ENCODE assay signal across 8 cellular contexts in the genomic region with DNA sequence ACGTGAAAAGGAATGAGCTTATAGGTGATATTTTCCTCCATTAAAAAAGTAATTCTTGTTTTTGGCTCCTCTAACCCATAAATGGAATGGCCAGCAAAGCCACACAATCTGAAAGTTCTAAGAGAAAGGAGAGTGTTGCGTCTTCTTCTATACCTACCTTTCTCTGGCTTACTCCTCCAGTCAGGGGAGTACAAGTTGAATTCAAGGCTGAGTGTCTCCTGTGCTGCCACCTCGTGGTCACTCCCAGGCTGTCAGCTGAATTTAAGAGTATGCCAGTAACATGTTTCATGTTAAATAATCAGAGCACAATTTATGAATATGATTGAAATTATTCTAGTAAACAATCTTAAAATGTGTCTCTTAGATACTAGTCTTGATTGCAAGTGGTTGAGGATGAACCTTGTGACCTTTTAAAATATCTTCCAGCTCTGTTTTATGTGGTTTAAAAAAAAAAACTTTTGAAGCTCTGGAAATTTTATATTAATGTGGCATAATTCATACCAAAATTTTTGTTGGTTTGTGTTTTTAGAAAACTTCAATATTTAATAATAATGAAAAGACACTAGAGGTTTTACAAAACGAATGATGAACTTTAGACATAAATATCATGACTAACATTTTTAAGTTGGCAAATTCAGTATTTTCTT. TPM values are rescaled to one million over a fixed set of nuclear protein-coding genes. Genes with fewer than 3 reads are reported as not detected.
DNase-seq lines count a peak whose midpoint lies in the region; ATAC-seq and TF ChIP-seq lines count a peak whose summit lies in the region.

No MANE protein-coding gene starts in this region.

- H3K4me1 ChIP-seq in ascending aorta, result no peaks in the 10 kb centered on the region
- no peaks in the 10 kb centered on the region for H3K4me1 ChIP-seq in smooth muscle cell (ENCODE audit: low read depth)

- no peak overlapping the region for H3K4me3 ChIP-seq in ascending aorta
- no peak overlapping the region for H3K4me3 ChIP-seq in smooth muscle cell

- no peak overlapping the region for H3K4me3 Mint-ChIP-seq in T-helper 2 cell treated with Interferon-gamma antibody and Interleukin-4, amounts not matched to agents 5 μg/mL and 100 μg/mL, for 36 hours

- DNase-seq in GM13976 (ENCODE audit: low spot score) (peak; percentile 72), NCI-H1417 treated with DMSO at 0.1 percent for 48 hours (lab: John Stamatoyannopoulos, UW) (peak; percentile 8), ascending aorta (ENCODE audit: low spot score in 2 of 2) (peak; percentile 23 to 86), hepatic stellate cell (ENCODE audit: low spot score) (peak; percentile 46), smooth muscle cell (lab: John Stamatoyannopoulos, UW; ENCODE audit: unreplicated experiment) (peak; percentile 9), NCI-H187 treated with DMSO at 0.1 percent for 48 hours (lab: John Stamatoyannopoulos, UW) (no peak)
- DNase-seq in T-helper 2 cell treated with Interferon-gamma antibody and Interleukin-4, amounts not matched to agents 5 μg/mL and 100 μg/mL, for 36 hours (ENCODE audit: low spot score), result peak; percentile 47

- H3K9ac ChIP-seq in smooth muscle cell (ENCODE audit: low read depth), result no peak overlapping the region

- H3K4me1 Mint-ChIP-seq in T-helper 2 cell treated with Interferon-gamma antibody and Interleukin-4, amounts not matched to agents 5 μg/mL and 100 μg/mL, for 36 hours (ENCODE audit: low read depth), result no peaks in the 10 kb centered on the region

- 38% methylated on average over 4 of the region's 4 CpGs for WGBS in smooth muscle cell (ENCODE audit: low lambda C conversion rate)

- no peak overlapping the region for H2AFZ ChIP-seq in smooth muscle cell (ENCODE audit: low read depth)

- TF ChIP-seq CTCF in GM13976 (IDR thresholded peaks at IDR 0.05; ENCODE audit: borderline replicate concordance, control extremely low read depth, extremely low read depth, insufficient read depth, missing control alignments) (peak; percentile 83), ascending aorta (IDR thresholded peaks at IDR 0.05) (peak; percentile 61 to 86 (median 68)), smooth muscle cell (IDR thresholded peaks at IDR 0.05; ENCODE audit: borderline replicate concordance, insufficient read depth, poor library complexity, severe bottlenecking) (peak; percentile 89)

- H3F3A ChIP-seq in smooth muscle cell (ENCODE audit: low read depth), result no peaks in the 10 kb centered on the region

- no peaks in the 10 kb centered on the region for H3K9me3 ChIP-seq in ascending aorta
- H3K9me3 ChIP-seq in smooth muscle cell (replicated peaks; ENCODE audit: low read depth), result no peaks in the 10 kb centered on the region

- no peaks in the 10 kb centered on the region for H3K79me2 ChIP-seq in smooth muscle cell (ENCODE audit: low read depth)

- H3K27me3 ChIP-seq in ascending aorta (no peaks in the 10 kb centered on the region), smooth muscle cell (ENCODE audit: low read depth) (no peaks in the 10 kb centered on the region)

- no peaks in the 10 kb centered on the region for H3K36me3 ChIP-seq in ascending aorta
- H3K36me3 ChIP-seq in smooth muscle cell (ENCODE audit: low read depth), result no peaks in the 10 kb centered on the region

- ATAC-seq in HG02763 (IDR thresholded peaks at IDR 0.05; ENCODE audit: unreplicated experiment), result peak; percentile 90

- in situ Hi-C loops in GM13976 (cut with MboI; ENCODE audit: low sequenced_read_pairs, unreplicated experiment), result loop anchor here (10.0 kb wide), 1 partner anchor 216 kb away; no protein-coding TSS in a partner anchor

- H3K4me2 ChIP-seq in smooth muscle cell, result no peak overlapping the region

- H3K36me3 Mint-ChIP-seq in T-helper 2 cell treated with Interferon-gamma antibody and Interleukin-4, amounts not matched to agents 5 μg/mL and 100 μg/mL, for 36 hours (ENCODE audit: low read depth), result no peaks in the 10 kb centered on the region

- peaks cover 16% of the 10 kb centered on the region for H3K27me3 Mint-ChIP-seq in T-helper 2 cell treated with Interferon-gamma antibody and Interleukin-4, amounts not matched to agents 5 μg/mL and 100 μg/mL, for 36 hours (ENCODE audit: low read depth)

- no peaks in the 10 kb centered on the region for H3K9me3 Mint-ChIP-seq in T-helper 2 cell treated with Interferon-gamma antibody and Interleukin-4, amounts not matched to agents 5 μg/mL and 100 μg/mL, for 36 hours

- no peak overlapping the region for H3K27ac Mint-ChIP-seq in T-helper 2 cell treated with Interferon-gamma antibody and Interleukin-4, amounts not matched to agents 5 μg/mL and 100 μg/mL, for 36 hours

- intact Hi-C loops in ascending aorta (cut with DNase I), result loop anchor here (2.0 to 5.0 kb wide), 2 partner anchors 119 to 208 kb away; no protein-coding TSS in a partner anchor

- no peaks in the 10 kb centered on the region for H4K20me1 ChIP-seq in smooth muscle cell (ENCODE audit: low read depth)

- no peak overlapping the region for H3K27ac ChIP-seq in ascending aorta
- H3K27ac ChIP-seq in smooth muscle cell (ENCODE audit: low read depth), result no peak overlapping the region

RNA-seq across cellular contexts. Expression of a gene that starts 31.7 kb away (rescaled TPM):
- total RNA-seq in ascending aorta (not detected), smooth muscle cell (155 and 181 TPM in 2 replicates)
- 58.0 and 177 TPM in 2 replicates for polyA plus RNA-seq in smooth muscle cell

Comparison
In these comparisons a context has a peak if more than half of its experiments do, and no peak if none do; other contexts are left out.
1. RNA of a gene that starts 31.7 kb away (total RNA-seq): 155 to 181 TPM in smooth muscle cell; not detected in ascending aorta (single experiment); every median in the first group is over 100 times any median in the second.
2. Peak in every context shown above with its lines, with median percentiles within 50 percentile points of each other: CTCF ChIP-seq.